In the genomic region with DNA sequence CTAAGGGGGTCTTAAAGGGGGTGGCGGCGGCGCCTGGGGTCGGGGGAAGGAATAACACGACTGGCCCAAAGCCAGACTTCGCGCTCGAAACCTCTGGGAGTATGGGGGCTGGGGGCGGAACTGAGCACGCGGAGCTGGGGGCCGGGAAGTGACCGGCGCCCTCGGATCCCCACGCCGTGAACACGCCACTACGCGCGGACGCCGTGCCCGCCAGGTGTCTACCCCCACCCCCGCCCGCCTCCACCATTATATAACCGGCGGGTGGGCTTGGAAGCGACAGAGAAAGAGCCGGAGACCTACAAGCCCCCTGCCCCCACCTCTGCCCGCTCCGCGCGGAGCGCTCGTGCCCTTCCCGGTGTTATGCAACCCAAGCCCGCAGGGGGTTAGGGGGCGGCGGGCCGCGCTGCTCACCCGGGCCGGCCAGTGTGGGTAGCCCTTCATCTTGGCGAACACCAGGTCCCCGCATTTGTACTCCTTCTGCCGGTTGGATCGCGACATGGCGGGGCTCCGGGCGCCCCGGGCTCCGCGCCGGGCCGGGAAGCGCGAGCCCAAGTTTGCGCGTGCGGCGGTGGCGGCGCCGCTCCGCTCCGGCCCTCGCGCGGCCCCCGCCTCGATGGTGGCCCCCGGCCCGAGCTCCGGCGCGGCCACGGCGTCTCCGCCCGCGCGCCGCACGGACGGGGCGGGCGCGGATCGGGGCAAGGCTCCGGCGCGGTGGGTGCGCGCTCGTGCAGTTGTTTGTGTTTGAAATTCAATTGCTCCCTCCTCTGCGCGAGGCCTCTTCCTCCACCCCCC, we compare ENCODE assay signal across 8 cellular contexts. TPM values are rescaled to one million over a fixed set of nuclear protein-coding genes. Genes with fewer than 3 reads are reported as not detected.
A peak's percentile ranks its signal among the peaks of the same experiment; 100 is the strongest.
DNase-seq lines count a peak whose midpoint lies in the region; ATAC-seq and TF ChIP-seq lines count a peak whose summit lies in the region.

HDGF (minus strand) TSS at position 744 of the 792 bp plus-strand sequence; CDS start at position 498, 246 bp downstream.

- peak within 1 kb of the TSS; percentile 100 for H3K4me3 ChIP-seq in iPS-18a (ENCODE audit: low read length)
- H3K4me3 ChIP-seq in skeletal muscle satellite cell (ENCODE audit: low read length) = peak within 1 kb of the TSS; percentile 99

- peak within 1 kb of the TSS; percentile 99 to 100 (median 99) for H3K27ac Mint-ChIP-seq in brain

- peak within 1 kb of the TSS; percentile 98 for H3K4me2 ChIP-seq in skeletal muscle satellite cell (ENCODE audit: low read length)

- H3K36me3 ChIP-seq in iPS-18a (ENCODE audit: control insufficient read depth, low read depth, low read length) (no peaks in the 10 kb centered on the region), skeletal muscle satellite cell (ENCODE audit: insufficient read depth, low read length) (peaks cover 3% of the 10 kb centered on the region)

- peaks cover 5% of the 10 kb centered on the region for H3K27me3 Mint-ChIP-seq in brain

- H3K4me1 ChIP-seq in iPS-18a (ENCODE audit: control insufficient read depth, low read depth, low read length) (peaks cover 44% of the 10 kb centered on the region), skeletal muscle satellite cell (ENCODE audit: control insufficient read depth, insufficient read depth, low read length) (peaks cover 47% of the 10 kb centered on the region)

- DNase-seq in SIG-M5 treated with dmso at 0.1 percent for 504 hours (lab: John Stamatoyannopoulos, UW; ENCODE audit: unreplicated experiment) = peak; percentile 55
- DNase-seq in SIG-M5 (lab: John Stamatoyannopoulos, UW) = no peak
- DNase-seq in RPMI8226 = peak; percentile 58
- DNase-seq in NCI-H1048 (lab: John Stamatoyannopoulos, UW) = no peak

- peak within 1 kb of the TSS; percentile 96 for H3K27ac ChIP-seq in iPS-18a (ENCODE audit: low read length)

- peak; percentile 32 for ATAC-seq in HG02938 (IDR thresholded peaks at IDR 0.05; ENCODE audit: unreplicated experiment)

- no peaks in the 10 kb centered on the region for H3K36me3 Mint-ChIP-seq in brain

- H3K9me3 Mint-ChIP-seq in brain = no peaks in the 10 kb centered on the region

- H3K9ac ChIP-seq in iPS-18a (ENCODE audit: low read length) (peak within 1 kb of the TSS; percentile 99), skeletal muscle satellite cell (ENCODE audit: low read depth, low read length) (peak within 1 kb of the TSS; percentile 99)

- H3K9me3 ChIP-seq in iPS-18a (ENCODE audit: control insufficient read depth, low read depth, low read length) (no peaks in the 10 kb centered on the region), skeletal muscle satellite cell (replicated peaks; ENCODE audit: low read length) (no peaks in the 10 kb centered on the region)

- peaks cover 75% of the 10 kb centered on the region for H3K4me1 Mint-ChIP-seq in brain

- peak within 1 kb of the TSS; percentile 92 to 98 (median 98) for H3K4me3 Mint-ChIP-seq in brain

- TF ChIP-seq CTCF in brain (conservative IDR thresholded peaks at IDR 0.05) = peak in 1 of 2 experiments; percentile 19

- no peaks in the 10 kb centered on the region for H3K27me3 ChIP-seq in iPS-18a (ENCODE audit: control insufficient read depth, insufficient read depth, low read length)
- H3K27me3 ChIP-seq in skeletal muscle satellite cell (ENCODE audit: control insufficient read depth, insufficient read depth, low read length) = no peaks in the 10 kb centered on the region

RNA-seq across cellular contexts. Expression of gene HDGF, which starts in this region (rescaled TPM):
- polyA plus RNA-seq in brain (ENCODE audit: insufficient read depth, low read depth, low replicate concordance) = 502 TPM
- total RNA-seq in skeletal muscle satellite cell (2012; rRNA removed) = 153 and 218 TPM in 2 replicates

Comparison
In these comparisons a context has a peak if more than half of its experiments do, and no peak if none do; other contexts are left out.
1. DNase-seq: peak in SIG-M5 treated with dmso at 0.1 percent for 504 hours (single experiment) and RPMI8226 (single experiment); none in SIG-M5 (single experiment) and NCI-H1048 (single experiment).